1 cellular context compared by ENCODE assay signal in the genomic region with DNA sequence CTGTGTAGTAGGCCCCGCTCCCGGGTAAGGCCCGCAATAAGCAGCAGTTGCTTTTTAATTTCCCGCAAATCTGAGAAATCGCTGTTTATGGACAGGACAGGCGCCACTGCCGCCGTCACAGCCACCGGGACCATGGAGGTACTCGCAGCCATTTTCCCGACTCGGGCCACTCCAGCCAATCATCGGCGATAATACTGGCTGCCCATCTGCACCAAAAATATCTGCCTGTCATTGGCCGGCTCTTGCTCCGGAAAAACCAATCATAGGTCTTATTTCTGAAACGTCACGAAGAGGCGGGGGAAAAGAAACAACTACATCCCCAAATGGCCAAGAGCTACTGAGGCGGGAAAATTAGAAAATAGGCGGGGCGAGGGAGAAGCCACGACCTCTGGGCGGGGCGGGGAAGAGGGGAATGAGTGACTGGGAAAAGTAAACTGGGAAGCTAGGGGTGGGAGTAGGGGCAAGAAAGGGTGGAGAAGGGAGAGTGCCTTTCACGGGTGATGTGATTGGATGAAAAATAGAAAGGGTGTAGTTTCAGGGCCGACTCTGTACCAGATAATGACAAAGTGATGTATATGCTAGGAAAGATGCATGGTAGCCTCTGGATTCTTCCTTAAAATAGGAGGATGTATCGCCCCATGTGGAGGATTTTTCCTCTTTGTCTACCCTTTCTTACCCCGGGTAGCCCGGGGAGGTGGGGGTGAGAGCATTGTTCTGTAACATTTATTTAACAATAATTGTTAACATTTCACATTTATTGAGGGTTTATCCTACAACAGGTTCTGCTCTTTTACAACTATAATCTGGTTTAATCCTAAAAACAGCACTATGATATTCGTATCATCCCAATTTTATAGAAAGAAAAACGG.
A peak's percentile ranks its signal among the peaks of the same experiment; 100 is the strongest.
TF ChIP-seq lines count a peak whose summit lies in the region.

A gene with protein sequence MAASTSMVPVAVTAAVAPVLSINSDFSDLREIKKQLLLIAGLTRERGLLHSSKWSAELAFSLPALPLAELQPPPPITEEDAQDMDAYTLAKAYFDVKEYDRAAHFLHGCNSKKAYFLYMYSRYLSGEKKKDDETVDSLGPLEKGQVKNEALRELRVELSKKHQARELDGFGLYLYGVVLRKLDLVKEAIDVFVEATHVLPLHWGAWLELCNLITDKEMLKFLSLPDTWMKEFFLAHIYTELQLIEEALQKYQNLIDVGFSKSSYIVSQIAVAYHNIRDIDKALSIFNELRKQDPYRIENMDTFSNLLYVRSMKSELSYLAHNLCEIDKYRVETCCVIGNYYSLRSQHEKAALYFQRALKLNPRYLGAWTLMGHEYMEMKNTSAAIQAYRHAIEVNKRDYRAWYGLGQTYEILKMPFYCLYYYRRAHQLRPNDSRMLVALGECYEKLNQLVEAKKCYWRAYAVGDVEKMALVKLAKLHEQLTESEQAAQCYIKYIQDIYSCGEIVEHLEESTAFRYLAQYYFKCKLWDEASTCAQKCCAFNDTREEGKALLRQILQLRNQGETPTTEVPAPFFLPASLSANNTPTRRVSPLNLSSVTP (minus strand): TSS at position 163 of the 869 bp plus-strand sequence. CDS start 11 bp downstream, at position 152.

TF ChIP-seq in HepG2, 621 proteins besides CTCF, POLR2A, EP300 and RAD21 (continued from another document and continues in another):
- TF ChIP-seq, protein P1, sequence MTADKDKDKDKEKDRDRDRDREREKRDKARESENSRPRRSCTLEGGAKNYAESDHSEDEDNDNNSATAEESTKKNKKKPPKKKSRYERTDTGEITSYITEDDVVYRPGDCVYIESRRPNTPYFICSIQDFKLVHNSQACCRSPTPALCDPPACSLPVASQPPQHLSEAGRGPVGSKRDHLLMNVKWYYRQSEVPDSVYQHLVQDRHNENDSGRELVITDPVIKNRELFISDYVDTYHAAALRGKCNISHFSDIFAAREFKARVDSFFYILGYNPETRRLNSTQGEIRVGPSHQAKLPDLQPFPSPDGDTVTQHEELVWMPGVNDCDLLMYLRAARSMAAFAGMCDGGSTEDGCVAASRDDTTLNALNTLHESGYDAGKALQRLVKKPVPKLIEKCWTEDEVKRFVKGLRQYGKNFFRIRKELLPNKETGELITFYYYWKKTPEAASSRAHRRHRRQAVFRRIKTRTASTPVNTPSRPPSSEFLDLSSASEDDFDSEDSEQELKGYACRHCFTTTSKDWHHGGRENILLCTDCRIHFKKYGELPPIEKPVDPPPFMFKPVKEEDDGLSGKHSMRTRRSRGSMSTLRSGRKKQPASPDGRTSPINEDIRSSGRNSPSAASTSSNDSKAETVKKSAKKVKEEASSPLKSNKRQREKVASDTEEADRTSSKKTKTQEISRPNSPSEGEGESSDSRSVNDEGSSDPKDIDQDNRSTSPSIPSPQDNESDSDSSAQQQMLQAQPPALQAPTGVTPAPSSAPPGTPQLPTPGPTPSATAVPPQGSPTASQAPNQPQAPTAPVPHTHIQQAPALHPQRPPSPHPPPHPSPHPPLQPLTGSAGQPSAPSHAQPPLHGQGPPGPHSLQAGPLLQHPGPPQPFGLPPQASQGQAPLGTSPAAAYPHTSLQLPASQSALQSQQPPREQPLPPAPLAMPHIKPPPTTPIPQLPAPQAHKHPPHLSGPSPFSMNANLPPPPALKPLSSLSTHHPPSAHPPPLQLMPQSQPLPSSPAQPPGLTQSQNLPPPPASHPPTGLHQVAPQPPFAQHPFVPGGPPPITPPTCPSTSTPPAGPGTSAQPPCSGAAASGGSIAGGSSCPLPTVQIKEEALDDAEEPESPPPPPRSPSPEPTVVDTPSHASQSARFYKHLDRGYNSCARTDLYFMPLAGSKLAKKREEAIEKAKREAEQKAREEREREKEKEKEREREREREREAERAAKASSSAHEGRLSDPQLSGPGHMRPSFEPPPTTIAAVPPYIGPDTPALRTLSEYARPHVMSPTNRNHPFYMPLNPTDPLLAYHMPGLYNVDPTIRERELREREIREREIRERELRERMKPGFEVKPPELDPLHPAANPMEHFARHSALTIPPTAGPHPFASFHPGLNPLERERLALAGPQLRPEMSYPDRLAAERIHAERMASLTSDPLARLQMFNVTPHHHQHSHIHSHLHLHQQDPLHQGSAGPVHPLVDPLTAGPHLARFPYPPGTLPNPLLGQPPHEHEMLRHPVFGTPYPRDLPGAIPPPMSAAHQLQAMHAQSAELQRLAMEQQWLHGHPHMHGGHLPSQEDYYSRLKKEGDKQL (CRISPR knock-in tag; IDR thresholded peaks at IDR 0.05; ENCODE audit: low read depth), result 0 out of 2 replicates have a peak, but pooled peaks have one; percentile 39
- TF ChIP-seq SYNCRIP (IDR thresholded peaks at IDR 0.05; ENCODE audit: insufficient read depth, low read depth, low read length) (no peak), RBM39 (IDR thresholded peaks at IDR 0.05; ENCODE audit: low read depth, low read length, poor library complexity, severe bottlenecking) (no peak), ZBTB20 (CRISPR knock-in tag; IDR thresholded peaks at IDR 0.05; ENCODE audit: borderline replicate concordance, low read depth) (peak; percentile 65; the same call in 1 of the 2 replicates), SRSF4 (IDR thresholded peaks at IDR 0.05; ENCODE audit: low read depth, low read length, poor library complexity, severe bottlenecking) (no peak), BRD4 (CRISPR knock-in tag; IDR thresholded peaks at IDR 0.05) (no peak; the same call in 1 of the 2 replicates), ZNF766 (CRISPR knock-in tag; IDR thresholded peaks at IDR 0.05; ENCODE audit: borderline replicate concordance) (no peak), PITX1 (CRISPR knock-in tag; IDR thresholded peaks at IDR 0.05) (no peak; the same call in 1 of the 2 replicates), SUZ12 (IDR thresholded peaks at IDR 0.05; ENCODE audit: low read depth, low read length) (no peak), ISL2 (CRISPR knock-in tag; IDR thresholded peaks at IDR 0.05) (peak; percentile 57), ZSCAN9 (CRISPR knock-in tag; IDR thresholded peaks at IDR 0.05; ENCODE audit: borderline replicate concordance) (no peak), ARID2 (CRISPR knock-in tag; IDR thresholded peaks at IDR 0.05; ENCODE audit: borderline replicate concordance) (no peak; the same call in 1 of the 2 replicates), NR2C2 (CRISPR knock-in tag; IDR thresholded peaks at IDR 0.05; ENCODE audit: borderline replicate concordance) (peak; percentile 55; the same call in 1 of the 2 replicates), RNF2 (conservative IDR thresholded peaks at IDR 0.05; ENCODE audit: low read depth) (no peak), ZNF12 (CRISPR knock-in tag; IDR thresholded peaks at IDR 0.05) (no peak), ZNF629 (CRISPR knock-in tag; conservative IDR thresholded peaks at IDR 0.05) (no peak), ZNF607 (CRISPR knock-in tag; IDR thresholded peaks at IDR 0.05; ENCODE audit: borderline replicate concordance) (no peak), NCOR1 (IDR thresholded peaks at IDR 0.05; ENCODE audit: borderline replicate concordance, low read length) (no peak), ATF7 (IDR thresholded peaks at IDR 0.05) (no peak), ATF7 (CRISPR knock-in tag; IDR thresholded peaks at IDR 0.05) (no peak), ZNF530 (CRISPR knock-in tag; IDR thresholded peaks at IDR 0.05; ENCODE audit: low read depth) (no peak), MEIS1 (CRISPR knock-in tag; IDR thresholded peaks at IDR 0.05; ENCODE audit: borderline replicate concordance) (no peak), RARG (CRISPR knock-in tag; IDR thresholded peaks at IDR 0.05; ENCODE audit: low read depth) (no peak), ZNF251 (CRISPR knock-in tag; IDR thresholded peaks at IDR 0.05) (no peak)
- TF ChIP-seq, protein P2, sequence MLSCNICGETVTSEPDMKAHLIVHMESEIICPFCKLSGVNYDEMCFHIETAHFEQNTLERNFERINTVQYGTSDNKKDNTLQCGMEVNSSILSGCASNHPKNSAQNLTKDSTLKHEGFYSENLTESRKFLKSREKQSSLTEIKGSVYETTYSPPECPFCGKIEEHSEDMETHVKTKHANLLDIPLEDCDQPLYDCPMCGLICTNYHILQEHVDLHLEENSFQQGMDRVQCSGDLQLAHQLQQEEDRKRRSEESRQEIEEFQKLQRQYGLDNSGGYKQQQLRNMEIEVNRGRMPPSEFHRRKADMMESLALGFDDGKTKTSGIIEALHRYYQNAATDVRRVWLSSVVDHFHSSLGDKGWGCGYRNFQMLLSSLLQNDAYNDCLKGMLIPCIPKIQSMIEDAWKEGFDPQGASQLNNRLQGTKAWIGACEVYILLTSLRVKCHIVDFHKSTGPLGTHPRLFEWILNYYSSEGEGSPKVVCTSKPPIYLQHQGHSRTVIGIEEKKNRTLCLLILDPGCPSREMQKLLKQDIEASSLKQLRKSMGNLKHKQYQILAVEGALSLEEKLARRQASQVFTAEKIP (CRISPR knock-in tag; IDR thresholded peaks at IDR 0.05; ENCODE audit: borderline replicate concordance), result no peak
- TF ChIP-seq, protein P3, sequence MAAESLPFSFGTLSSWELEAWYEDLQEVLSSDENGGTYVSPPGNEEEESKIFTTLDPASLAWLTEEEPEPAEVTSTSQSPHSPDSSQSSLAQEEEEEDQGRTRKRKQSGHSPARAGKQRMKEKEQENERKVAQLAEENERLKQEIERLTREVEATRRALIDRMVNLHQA (CRISPR knock-in tag; IDR thresholded peaks at IDR 0.05), result no peak
- TF ChIP-seq, protein P4, sequence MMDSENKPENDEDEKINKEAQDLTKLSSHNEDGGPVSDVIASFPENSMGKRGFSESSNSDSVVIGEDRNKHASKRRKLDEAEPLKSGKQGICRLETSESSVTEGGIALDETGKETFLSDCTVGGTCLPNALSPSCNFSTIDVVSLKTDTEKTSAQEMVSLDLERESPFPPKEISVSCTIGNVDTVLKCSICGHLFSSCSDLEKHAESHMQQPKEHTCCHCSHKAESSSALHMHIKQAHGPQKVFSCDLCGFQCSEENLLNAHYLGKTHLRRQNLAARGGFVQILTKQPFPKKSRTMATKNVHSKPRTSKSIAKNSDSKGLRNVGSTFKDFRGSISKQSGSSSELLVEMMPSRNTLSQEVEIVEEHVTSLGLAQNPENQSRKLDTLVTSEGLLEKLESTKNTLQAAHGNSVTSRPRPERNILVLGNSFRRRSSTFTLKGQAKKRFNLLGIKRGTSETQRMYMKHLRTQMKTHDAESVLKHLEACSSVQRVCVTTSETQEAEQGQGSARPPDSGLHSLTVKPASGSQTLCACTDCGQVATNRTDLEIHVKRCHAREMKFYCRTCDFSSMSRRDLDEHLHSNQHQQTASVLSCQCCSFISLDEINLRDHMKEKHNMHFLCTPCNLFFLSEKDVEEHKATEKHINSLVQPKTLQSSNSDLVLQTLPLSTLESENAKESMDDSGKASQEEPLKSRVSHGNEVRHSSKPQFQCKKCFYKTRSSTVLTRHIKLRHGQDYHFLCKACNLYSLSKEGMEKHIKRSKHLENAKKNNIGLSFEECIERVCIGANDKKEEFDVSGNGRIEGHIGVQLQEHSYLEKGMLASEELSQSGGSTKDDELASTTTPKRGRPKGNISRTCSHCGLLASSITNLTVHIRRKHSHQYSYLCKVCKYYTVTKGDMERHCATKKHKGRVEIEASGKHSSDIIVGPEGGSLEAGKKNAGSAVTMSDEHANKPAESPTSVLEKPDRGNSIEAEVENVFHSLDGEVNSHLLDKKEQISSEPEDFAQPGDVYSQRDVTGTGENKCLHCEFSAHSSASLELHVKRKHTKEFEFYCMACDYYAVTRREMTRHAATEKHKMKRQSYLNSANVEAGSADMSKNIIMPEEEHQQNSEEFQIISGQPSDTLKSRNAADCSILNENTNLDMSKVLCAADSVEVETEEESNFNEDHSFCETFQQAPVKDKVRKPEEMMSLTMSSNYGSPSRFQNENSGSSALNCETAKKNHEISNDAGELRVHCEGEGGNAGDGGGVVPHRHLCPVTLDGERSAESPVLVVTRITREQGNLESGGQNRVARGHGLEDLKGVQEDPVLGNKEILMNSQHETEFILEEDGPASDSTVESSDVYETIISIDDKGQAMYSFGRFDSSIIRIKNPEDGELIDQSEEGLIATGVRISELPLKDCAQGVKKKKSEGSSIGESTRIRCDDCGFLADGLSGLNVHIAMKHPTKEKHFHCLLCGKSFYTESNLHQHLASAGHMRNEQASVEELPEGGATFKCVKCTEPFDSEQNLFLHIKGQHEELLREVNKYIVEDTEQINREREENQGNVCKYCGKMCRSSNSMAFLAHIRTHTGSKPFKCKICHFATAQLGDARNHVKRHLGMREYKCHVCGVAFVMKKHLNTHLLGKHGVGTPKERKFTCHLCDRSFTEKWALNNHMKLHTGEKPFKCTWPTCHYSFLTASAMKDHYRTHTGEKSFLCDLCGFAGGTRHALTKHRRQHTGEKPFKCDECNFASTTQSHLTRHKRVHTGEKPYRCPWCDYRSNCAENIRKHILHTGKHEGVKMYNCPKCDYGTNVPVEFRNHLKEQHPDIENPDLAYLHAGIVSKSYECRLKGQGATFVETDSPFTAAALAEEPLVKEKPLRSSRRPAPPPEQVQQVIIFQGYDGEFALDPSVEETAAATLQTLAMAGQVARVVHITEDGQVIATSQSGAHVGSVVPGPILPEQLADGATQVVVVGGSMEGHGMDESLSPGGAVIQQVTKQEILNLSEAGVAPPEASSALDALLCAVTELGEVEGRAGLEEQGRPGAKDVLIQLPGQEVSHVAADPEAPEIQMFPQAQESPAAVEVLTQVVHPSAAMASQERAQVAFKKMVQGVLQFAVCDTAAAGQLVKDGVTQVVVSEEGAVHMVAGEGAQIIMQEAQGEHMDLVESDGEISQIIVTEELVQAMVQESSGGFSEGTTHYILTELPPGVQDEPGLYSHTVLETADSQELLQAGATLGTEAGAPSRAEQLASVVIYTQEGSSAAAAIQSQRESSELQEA (CRISPR knock-in tag; IDR thresholded peaks at IDR 0.05; ENCODE audit: not compliant biosample characterization), result peak; percentile 52
- TF ChIP-seq, protein P5, sequence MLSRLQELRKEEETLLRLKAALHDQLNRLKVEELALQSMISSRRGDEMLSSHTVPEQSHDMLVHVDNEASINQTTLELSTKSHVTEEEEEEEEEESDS (CRISPR knock-in tag; IDR thresholded peaks at IDR 0.05; ENCODE audit: borderline replicate concordance), result no peak
- TF ChIP-seq, protein P6, sequence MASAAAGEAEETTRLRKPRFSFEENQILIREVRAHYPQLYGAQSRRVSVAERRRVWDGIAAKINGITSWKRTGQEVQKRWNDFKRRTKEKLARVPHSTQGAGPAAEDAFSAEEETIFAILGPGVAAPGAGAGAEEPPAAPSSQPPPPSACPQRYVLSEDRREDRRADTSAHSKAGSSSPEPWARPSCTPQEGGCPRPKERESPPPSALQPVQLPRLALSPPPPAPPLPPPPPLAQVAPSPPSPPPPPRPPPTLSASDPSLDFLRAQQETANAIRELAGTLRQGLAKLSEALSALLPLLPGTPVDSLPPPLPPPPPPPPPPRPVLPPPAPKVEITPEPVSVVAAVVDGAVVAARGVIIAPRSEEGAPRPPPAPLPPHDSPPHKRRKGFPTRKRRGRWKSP (CRISPR knock-in tag; IDR thresholded peaks at IDR 0.05), result 0 out of 2 replicates have a peak, but pooled peaks have one; percentile 52
- TF ChIP-seq, protein P7, sequence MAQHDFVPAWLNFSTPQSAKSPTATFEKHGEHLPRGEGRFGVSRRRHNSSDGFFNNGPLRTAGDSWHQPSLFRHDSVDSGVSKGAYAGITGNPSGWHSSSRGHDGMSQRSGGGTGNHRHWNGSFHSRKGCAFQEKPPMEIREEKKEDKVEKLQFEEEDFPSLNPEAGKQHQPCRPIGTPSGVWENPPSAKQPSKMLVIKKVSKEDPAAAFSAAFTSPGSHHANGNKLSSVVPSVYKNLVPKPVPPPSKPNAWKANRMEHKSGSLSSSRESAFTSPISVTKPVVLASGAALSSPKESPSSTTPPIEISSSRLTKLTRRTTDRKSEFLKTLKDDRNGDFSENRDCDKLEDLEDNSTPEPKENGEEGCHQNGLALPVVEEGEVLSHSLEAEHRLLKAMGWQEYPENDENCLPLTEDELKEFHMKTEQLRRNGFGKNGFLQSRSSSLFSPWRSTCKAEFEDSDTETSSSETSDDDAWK (CRISPR knock-in tag; IDR thresholded peaks at IDR 0.05), result no peak
- TF ChIP-seq, protein P8, sequence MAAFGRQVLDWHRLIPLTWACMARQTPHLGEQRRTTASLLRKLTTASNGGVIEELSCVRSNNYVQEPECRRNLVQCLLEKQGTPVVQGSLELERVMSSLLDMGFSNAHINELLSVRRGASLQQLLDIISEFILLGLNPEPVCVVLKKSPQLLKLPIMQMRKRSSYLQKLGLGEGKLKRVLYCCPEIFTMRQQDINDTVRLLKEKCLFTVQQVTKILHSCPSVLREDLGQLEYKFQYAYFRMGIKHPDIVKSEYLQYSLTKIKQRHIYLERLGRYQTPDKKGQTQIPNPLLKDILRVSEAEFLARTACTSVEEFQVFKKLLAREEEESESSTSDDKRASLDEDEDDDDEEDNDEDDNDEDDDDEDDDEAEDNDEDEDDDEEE (CRISPR knock-in tag; IDR thresholded peaks at IDR 0.05), result no peak
